Comparison of ENCODE assay signal across 8 cellular contexts in genomic region chr6:31128093-31128676, GRCh38. TPM values are rescaled to one million over a fixed set of nuclear protein-coding genes. Genes with fewer than 3 reads are reported as not detected.
A peak's percentile ranks its signal among the peaks of the same experiment; 100 is the strongest.
DNase-seq lines count a peak whose midpoint lies in the region; ATAC-seq and TF ChIP-seq lines count a peak whose summit lies in the region.

No MANE protein-coding gene starts in this region.

- ATAC-seq in GM18520 (IDR thresholded peaks at IDR 0.05; ENCODE audit: unreplicated experiment): no peak

- DNase-seq in activated gamma-delta T cell treated with Interleukin-2 at 50 U/mL for 16 hours (peak; percentile 76), activated gamma-delta T cell (lab: John Stamatoyannopoulos, UW) (no peak), NCI-H2227 treated with DMSO at 0.1 percent for 48 hours (lab: John Stamatoyannopoulos, UW) (peak; percentile 35), epidermal melanocyte (ENCODE audit: insufficient read length, low spot score) (peak; percentile 31), neural crest cell (ENCODE audit: low read depth, low spot score) (peak; percentile 70), superior temporal gyrus (ENCODE audit: extremely low spot score) (peak; percentile 69)
- peak; percentile 92 for DNase-seq in activated CD8-positive, alpha-beta memory T cell treated with anti-CD3 and anti-CD28 coated beads for 24 hours

- H3K27me3 Mint-ChIP-seq in neural crest cell (ENCODE audit: low read depth): peaks cover 17% of the 10 kb centered on the region

- no peaks in the 10 kb centered on the region for H3K9me3 Mint-ChIP-seq in neural crest cell

- H3K36me3 Mint-ChIP-seq in neural crest cell (ENCODE audit: low read depth): no peaks in the 10 kb centered on the region

- TF ChIP-seq CTCF in neural crest cell (conservative IDR thresholded peaks at IDR 0.05): peak; percentile 86

- peaks cover 14% of the 10 kb centered on the region for H3K4me1 Mint-ChIP-seq in neural crest cell

- H3K4me3 Mint-ChIP-seq in neural crest cell: no peak overlapping the region

- H3K27ac Mint-ChIP-seq in neural crest cell (ENCODE audit: unreplicated experiment): no peak overlapping the region

RNA-seq across cellular contexts. Expression of gene CDSN, which starts 7.9 kb away (rescaled TPM):
- not detected in 2 replicates for total RNA-seq in neural crest cell

RNA-seq across cellular contexts. Expression of gene PSORS1C2, which starts 10.7 kb away (rescaled TPM):
- not detected in 2 replicates for total RNA-seq in neural crest cell

RNA-seq across cellular contexts. Expression of gene PSORS1C1, which starts 13.6 kb away (rescaled TPM):
- total RNA-seq in neural crest cell: not detected in 2 replicates

RNA-seq across cellular contexts. Expression of gene C6orf15, which starts 15.8 kb away (rescaled TPM):
- total RNA-seq in neural crest cell: not detected in 2 replicates

RNA-seq across cellular contexts. Expression of gene CCHCR1, which starts 29.4 kb away (rescaled TPM):
- total RNA-seq in neural crest cell: 46.7 and 48.6 TPM in 2 replicates
